15 cellular contexts compared by ENCODE assay signal in genomic region chr6:74638467-74638866, GRCh38.
"Had no signal": no experiment of that assay in that cellular context is flagged by ENCODE, and none has a peak within 500 bp of the region (broad histone marks: within the 10 kb centered on the region; RNA-seq: fewer than 3 reads in every experiment).

No MANE protein-coding gene starts in this region.

- H3K36me3 ChIP-seq: cardiac muscle cell, lower lobe of right lung, prostate gland, transverse colon had no signal

- H3K4me1 ChIP-seq: lower lobe of right lung, prostate gland, transverse colon had no signal

- DNase-seq: activated CD4-positive, alpha-beta T cell treated with anti-CD3 and anti-CD28 coated beads for 48 hours; activated CD8-positive, alpha-beta T cell treated with anti-CD3 and anti-CD28 coated beads for 36 hours; activated naive CD8-positive, alpha-beta T cell treated with anti-CD3 and anti-CD28 coated beads, Interleukin-2, amount 10 ng/mL, durations not matched to agents 7 days and 5 days; activated T-cell treated with anti-CD3 and anti-CD28 coated beads, Interleukin-2, amount 50 U/mL, for 4 hours; left colon; lower lobe of right lung; nephron progenitor cell; occipital lobe; right cardiac atrium; stimulated activated naive CD8-positive, alpha-beta T cell treated with anti-CD3 and anti-CD28 coated beads, Interleukin-15, Interleukin-2, amounts not matched to agents 100 U/mL and 50 U/mL, for 24 hours; transverse colon had no signal

- H3K27ac ChIP-seq: cardiac muscle cell, lower lobe of right lung, prostate gland, transverse colon had no signal

- H3K4me3 Mint-ChIP-seq: activated CD8-positive, alpha-beta T cell treated with anti-CD3 and anti-CD28 coated beads for 36 hours; activated naive CD8-positive, alpha-beta T cell treated with anti-CD3 and anti-CD28 coated beads, Interleukin-2, amount 10 ng/mL, durations not matched to agents 7 days and 5 days; activated T-cell treated with anti-CD3 and anti-CD28 coated beads, Interleukin-2, amount 50 U/mL, for 4 hours; mesothelial cell of epicardium; nephron progenitor cell; T-helper 1 cell treated with Interleukin-12 subunit alpha and Interleukin-12 subunit beta and Interleukin-4 antibody, amounts not matched to agents 30 μg/mL and 1 μg/mL, for 36 hours had no signal

- H3K27me3 ChIP-seq: cardiac muscle cell, transverse colon had no signal

- ATAC-seq: activated CD8-positive, alpha-beta T cell treated with anti-CD3 and anti-CD28 coated beads for 36 hours; activated T-cell treated with anti-CD3 and anti-CD28 coated beads, Interleukin-2, amount 50 U/mL, for 4 hours; left colon; lower lobe of right lung; right cardiac atrium; stimulated activated naive CD8-positive, alpha-beta T cell treated with anti-CD3 and anti-CD28 coated beads, Interleukin-15, Interleukin-2, amounts not matched to agents 100 U/mL and 50 U/mL, for 24 hours had no signal

- H3K36me3 Mint-ChIP-seq: activated naive CD8-positive, alpha-beta T cell treated with anti-CD3 and anti-CD28 coated beads, Interleukin-2, amount 10 ng/mL, durations not matched to agents 7 days and 5 days; mesothelial cell of epicardium had no signal

- H3K4me1 Mint-ChIP-seq: activated naive CD8-positive, alpha-beta T cell treated with anti-CD3 and anti-CD28 coated beads, Interleukin-2, amount 10 ng/mL, durations not matched to agents 7 days and 5 days; nephron progenitor cell had no signal

- H3K9me3 ChIP-seq: lower lobe of right lung, prostate gland, transverse colon had no signal

- H3K27me3 Mint-ChIP-seq: activated CD8-positive, alpha-beta T cell treated with anti-CD3 and anti-CD28 coated beads for 36 hours; activated naive CD8-positive, alpha-beta T cell treated with anti-CD3 and anti-CD28 coated beads, Interleukin-2, amount 10 ng/mL, durations not matched to agents 7 days and 5 days had no signal

- H3K27ac Mint-ChIP-seq: activated CD8-positive, alpha-beta T cell treated with anti-CD3 and anti-CD28 coated beads for 36 hours; activated naive CD8-positive, alpha-beta T cell treated with anti-CD3 and anti-CD28 coated beads, Interleukin-2, amount 10 ng/mL, durations not matched to agents 7 days and 5 days; mesothelial cell of epicardium; nephron progenitor cell; T-helper 1 cell treated with Interleukin-12 subunit alpha and Interleukin-12 subunit beta and Interleukin-4 antibody, amounts not matched to agents 30 μg/mL and 1 μg/mL, for 36 hours had no signal

- H3K9me3 Mint-ChIP-seq: activated CD8-positive, alpha-beta T cell treated with anti-CD3 and anti-CD28 coated beads for 36 hours; activated naive CD8-positive, alpha-beta T cell treated with anti-CD3 and anti-CD28 coated beads, Interleukin-2, amount 10 ng/mL, durations not matched to agents 7 days and 5 days; activated T-cell treated with anti-CD3 and anti-CD28 coated beads, Interleukin-2, amount 50 U/mL, for 4 hours; mesothelial cell of epicardium; nephron progenitor cell; T-helper 1 cell treated with Interleukin-12 subunit alpha and Interleukin-12 subunit beta and Interleukin-4 antibody, amounts not matched to agents 30 μg/mL and 1 μg/mL, for 36 hours had no signal

- H3K4me3 ChIP-seq: cardiac muscle cell, lower lobe of right lung, prostate gland, transverse colon had no signal
